In the genomic region with DNA sequence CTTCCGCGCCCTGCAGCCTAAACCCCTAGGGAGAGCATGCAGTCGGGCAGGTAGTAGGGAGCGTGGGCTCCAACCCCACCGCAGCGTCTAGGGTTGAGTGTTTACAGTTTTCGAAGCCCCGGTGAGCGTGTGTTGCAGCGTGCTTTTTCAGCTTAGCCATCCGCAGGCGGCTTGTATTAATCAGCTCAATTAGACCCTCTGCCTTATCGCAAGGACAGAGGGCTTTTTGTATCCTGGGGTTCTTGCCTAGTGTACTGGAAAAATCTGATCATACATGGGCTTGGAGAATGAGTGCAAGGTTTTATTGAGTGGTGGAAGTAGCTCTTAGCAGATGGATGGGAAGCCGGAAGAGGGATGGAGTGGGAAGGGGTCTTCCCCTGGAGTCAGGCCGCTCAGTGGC, we compare ENCODE assay signal across 16 cellular contexts. TPM values are rescaled to one million over a fixed set of nuclear protein-coding genes. Genes with fewer than 3 reads are reported as not detected.
DNase-seq lines count a peak whose midpoint lies in the region; ATAC-seq and TF ChIP-seq lines count a peak whose summit lies in the region.
"Had no signal": no experiment of that assay in that cellular context is flagged by ENCODE, and none has a peak within 500 bp of the region (broad histone marks: within the 10 kb centered on the region; RNA-seq: fewer than 3 reads in every experiment).

No MANE protein-coding gene starts in this region.

- H3K4me2 ChIP-seq in GM23338: no peak overlapping the region
- H3K4me2 ChIP-seq: BLaER1 had no signal

- H3K27me3 Mint-ChIP-seq in GM23338 (ENCODE audit: insufficient read depth, low read depth, poor library complexity) (peaks cover 3% of the 10 kb centered on the region), WTC11 (ENCODE audit: low read depth) (no peaks in the 10 kb centered on the region)

- peaks cover 9% of the 10 kb centered on the region for H3K4me1 ChIP-seq in GM23338 (ENCODE audit: insufficient read depth)
- H3K4me1 ChIP-seq: BLaER1 had no signal

- no peak overlapping the region for H3K4me3 Mint-ChIP-seq in GM23338
- no peak overlapping the region for H3K4me3 Mint-ChIP-seq in WTC11
- H3K4me3 Mint-ChIP-seq: CD14-positive monocyte; CD4-positive, alpha-beta memory T cell; H9 had no signal

- H3K4me3 ChIP-seq in GM23338: no peak overlapping the region
- H3K4me3 ChIP-seq: BLaER1 had no signal

- H4K20me1 ChIP-seq in GM23338 (replicated peaks; ENCODE audit: insufficient read depth): no peaks in the 10 kb centered on the region
- H4K20me1 ChIP-seq: BLaER1 had no signal

- H3K4me1 Mint-ChIP-seq in GM23338 (peaks cover 15% of the 10 kb centered on the region), WTC11 (peaks cover 23% of the 10 kb centered on the region)
- H3K4me1 Mint-ChIP-seq: CD14-positive monocyte had no signal

- H3F3A ChIP-seq in GM23338 (replicated peaks; ENCODE audit: low read depth): no peaks in the 10 kb centered on the region

- H3K27me3 ChIP-seq in GM23338 (ENCODE audit: insufficient read depth): no peaks in the 10 kb centered on the region
- H3K27me3 ChIP-seq: BLaER1 had no signal

- peaks cover 4% of the 10 kb centered on the region; the same call in 2 of the 3 replicates for H3K9me3 Mint-ChIP-seq in GM23338
- peaks cover 20% of the 10 kb centered on the region for H3K9me3 Mint-ChIP-seq in WTC11
- H3K9me3 Mint-ChIP-seq: CD4-positive, alpha-beta memory T cell had no signal

- no peak overlapping the region for H3K27ac ChIP-seq in GM23338 (ENCODE audit: low read depth)
- H3K27ac ChIP-seq: BLaER1 had no signal

- POLR2A ChIA-PET in WTC11 (lab: Charles Lee): no interaction called here

- H3K36me3 Mint-ChIP-seq in GM23338 (ENCODE audit: low read depth): no peaks in the 10 kb centered on the region
- H3K36me3 Mint-ChIP-seq in WTC11: peaks cover 8% of the 10 kb centered on the region
- H3K36me3 Mint-ChIP-seq: CD14-positive monocyte; CD4-positive, alpha-beta memory T cell had no signal

- peak overlapping the region; percentile 80 for H2AFZ ChIP-seq in GM23338

- 0 out of 2 replicates have a peak, but pooled peaks cover 6% of the 10 kb centered on the region for H3K9me2 ChIP-seq in GM23338 (ENCODE audit: insufficient read depth)

- ATAC-seq in GM23338 (peak; percentile 57; the same call in 2 of the 3 replicates), WTC11 (peak; percentile 39; the same call in 1 of the 2 replicates), GM18520 (IDR thresholded peaks at IDR 0.05; ENCODE audit: unreplicated experiment) (no peak)

- H3K27ac Mint-ChIP-seq in GM23338: no peak overlapping the region
- no peak overlapping the region for H3K27ac Mint-ChIP-seq in WTC11
- H3K27ac Mint-ChIP-seq: CD4-positive, alpha-beta memory T cell; H9 had no signal

- TF ChIP-seq CTCF in GM23338 (conservative IDR thresholded peaks at IDR 0.05; ENCODE audit: low read depth in 2 of 2): no peak
- no peak for TF ChIP-seq CTCF in WTC11 (IDR thresholded peaks at IDR 0.05)

- peak; percentile 40 for DNase-seq in NCI-H748 (lab: John Stamatoyannopoulos, UW; ENCODE audit: unreplicated experiment)
- DNase-seq in NCI-H748 treated with DMSO at 0.1 percent for 48 hours (lab: John Stamatoyannopoulos, UW): no peak
- no peak for DNase-seq in GM23338 (ENCODE audit: low spot score)
- no peak for DNase-seq in WTC11 (ENCODE audit: low spot score)
- peak; percentile 51 for DNase-seq in retina
- DNase-seq in NCI-H1417 (lab: John Stamatoyannopoulos, UW): no peak
- DNase-seq: 8988T; CD4-positive, alpha-beta memory T cell; DMS153; DMS79; GDM1; GOT3; H9 had no signal

- CTCF ChIA-PET in WTC11 (lab: Charles Lee): interaction anchor here (1.0 kb wide), 1 partner anchor 40 kb away, joined by 4 read pairs; no protein-coding TSS in a partner anchor

- H3K36me3 ChIP-seq in GM23338 (ENCODE audit: insufficient read depth): no peaks in the 10 kb centered on the region
- H3K36me3 ChIP-seq: BLaER1 had no signal

- no peaks in the 10 kb centered on the region for H3K79me2 ChIP-seq in GM23338 (replicated peaks; ENCODE audit: insufficient read depth)

TF ChIP-seq in GM23338, 12 proteins besides CTCF, POLR2A, EP300 and RAD21:
- TF ChIP-seq STAT1 (IDR thresholded peaks at IDR 0.05; ENCODE audit: unreplicated experiment) (no peak), ZNF331 (CRISPR knock-in tag; IDR thresholded peaks at IDR 0.05; ENCODE audit: low read depth) (no peak), POLR2AphosphoS5 (IDR thresholded peaks at IDR 0.05; ENCODE audit: low read depth) (no peak)
- TF ChIP-seq, protein P1, sequence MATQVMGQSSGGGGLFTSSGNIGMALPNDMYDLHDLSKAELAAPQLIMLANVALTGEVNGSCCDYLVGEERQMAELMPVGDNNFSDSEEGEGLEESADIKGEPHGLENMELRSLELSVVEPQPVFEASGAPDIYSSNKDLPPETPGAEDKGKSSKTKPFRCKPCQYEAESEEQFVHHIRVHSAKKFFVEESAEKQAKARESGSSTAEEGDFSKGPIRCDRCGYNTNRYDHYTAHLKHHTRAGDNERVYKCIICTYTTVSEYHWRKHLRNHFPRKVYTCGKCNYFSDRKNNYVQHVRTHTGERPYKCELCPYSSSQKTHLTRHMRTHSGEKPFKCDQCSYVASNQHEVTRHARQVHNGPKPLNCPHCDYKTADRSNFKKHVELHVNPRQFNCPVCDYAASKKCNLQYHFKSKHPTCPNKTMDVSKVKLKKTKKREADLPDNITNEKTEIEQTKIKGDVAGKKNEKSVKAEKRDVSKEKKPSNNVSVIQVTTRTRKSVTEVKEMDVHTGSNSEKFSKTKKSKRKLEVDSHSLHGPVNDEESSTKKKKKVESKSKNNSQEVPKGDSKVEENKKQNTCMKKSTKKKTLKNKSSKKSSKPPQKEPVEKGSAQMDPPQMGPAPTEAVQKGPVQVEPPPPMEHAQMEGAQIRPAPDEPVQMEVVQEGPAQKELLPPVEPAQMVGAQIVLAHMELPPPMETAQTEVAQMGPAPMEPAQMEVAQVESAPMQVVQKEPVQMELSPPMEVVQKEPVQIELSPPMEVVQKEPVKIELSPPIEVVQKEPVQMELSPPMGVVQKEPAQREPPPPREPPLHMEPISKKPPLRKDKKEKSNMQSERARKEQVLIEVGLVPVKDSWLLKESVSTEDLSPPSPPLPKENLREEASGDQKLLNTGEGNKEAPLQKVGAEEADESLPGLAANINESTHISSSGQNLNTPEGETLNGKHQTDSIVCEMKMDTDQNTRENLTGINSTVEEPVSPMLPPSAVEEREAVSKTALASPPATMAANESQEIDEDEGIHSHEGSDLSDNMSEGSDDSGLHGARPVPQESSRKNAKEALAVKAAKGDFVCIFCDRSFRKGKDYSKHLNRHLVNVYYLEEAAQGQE (IDR thresholded peaks at IDR 0.05; ENCODE audit: unreplicated experiment): no peak

TF ChIP-seq in WTC11, 78 proteins besides CTCF, POLR2A, EP300 and RAD21:
- TF ChIP-seq RELA (CRISPR knock-in tag; IDR thresholded peaks at IDR 0.05; ENCODE audit: borderline replicate concordance): no peak
- no peak for TF ChIP-seq KAT7 (CRISPR knock-in tag; IDR thresholded peaks at IDR 0.05; ENCODE audit: borderline replicate concordance)
- no peak for TF ChIP-seq IRF2 (CRISPR knock-in tag; IDR thresholded peaks at IDR 0.05; ENCODE audit: borderline replicate concordance, low read depth)
- TF ChIP-seq ZNF396 (CRISPR knock-in tag; IDR thresholded peaks at IDR 0.05; ENCODE audit: borderline replicate concordance): no peak
- TF ChIP-seq, protein P2, sequence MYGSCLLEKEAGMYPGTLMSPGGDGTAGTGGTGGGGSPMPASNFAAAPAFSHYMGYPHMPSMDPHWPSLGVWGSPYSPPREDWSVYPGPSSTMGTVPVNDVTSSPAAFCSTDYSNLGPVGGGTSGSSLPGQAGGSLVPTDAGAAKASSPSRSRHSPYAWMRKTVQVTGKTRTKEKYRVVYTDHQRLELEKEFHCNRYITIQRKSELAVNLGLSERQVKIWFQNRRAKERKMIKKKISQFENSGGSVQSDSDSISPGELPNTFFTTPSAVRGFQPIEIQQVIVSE (CRISPR knock-in tag; IDR thresholded peaks at IDR 0.05; ENCODE audit: borderline replicate concordance): no peak
- TF ChIP-seq ATF6 (CRISPR knock-in tag; IDR thresholded peaks at IDR 0.05): no peak
- TF ChIP-seq NFYB (CRISPR knock-in tag; conservative IDR thresholded peaks at IDR 0.05; ENCODE audit: low read depth): no peak

RNA-seq across cellular contexts. Expression of gene GNG2, which starts 44.4 kb away (rescaled TPM):
- 14.8 and 19.0 TPM in 2 replicates for total RNA-seq in GM23338 (2014; rRNA removed; shearing (Covaris generic))
- polyA plus RNA-seq in GM23338 (2016; fragmentation: Nextera tagmentation; extraction: Ambion mirVana): 8.2 and 9.9 TPM in 2 replicates
- 10.4 to 11.4 TPM (median 10.7 TPM) in 3 replicates for total RNA-seq in WTC11 (2021)

Comparison
In these comparisons a context has a peak if more than half of its experiments do, and no peak if none do; other contexts are left out.
1. DNase-seq: peak in NCI-H748 (single experiment) and retina (single experiment); none in NCI-H748 treated with DMSO at 0.1 percent for 48 hours (single experiment), GM23338 (single experiment), WTC11 (single experiment) and NCI-H1417 (0 of 3).